Comparison of ENCODE assay signal across 20 cellular contexts in genomic region chr1:223245983-223246382, GRCh38.
DNase-seq lines count a peak whose midpoint lies in the region; ATAC-seq and TF ChIP-seq lines count a peak whose summit lies in the region.
"Had no signal": no experiment of that assay in that cellular context is flagged by ENCODE, and none has a peak within 500 bp of the region (broad histone marks: within the 10 kb centered on the region; RNA-seq: fewer than 3 reads in every experiment).

No MANE protein-coding gene starts in this region.

- H3K9me3 Mint-ChIP-seq in activated CD8-positive, alpha-beta memory T cell treated with anti-CD3 and anti-CD28 coated beads, Interleukin-2, amount 10 ng/mL, durations not matched to agents 7 days and 5 days (ENCODE audit: low read depth) = no peaks in the 10 kb centered on the region
- H3K9me3 Mint-ChIP-seq in type B pancreatic cell = no peaks in the 10 kb centered on the region
- H3K9me3 Mint-ChIP-seq: CD4-positive, alpha-beta T cell had no signal

- ATAC-seq in activated CD8-positive, alpha-beta memory T cell treated with anti-CD3 and anti-CD28 coated beads, Interleukin-2, amount 10 ng/mL, durations not matched to agents 7 days and 5 days = no peak
- no peak for ATAC-seq in GM19035 (IDR thresholded peaks at IDR 0.05; ENCODE audit: unreplicated experiment)

- no peaks in the 10 kb centered on the region for H3K9me3 ChIP-seq in Peyer's patch
- H3K9me3 ChIP-seq: BLaER1 had no signal

- CTCF ChIA-PET in activated CD8-positive, alpha-beta memory T cell treated with anti-CD3 and anti-CD28 coated beads, Interleukin-2, amount 10 ng/mL, durations not matched to agents 7 days and 5 days (lab: Charles Lee) = no interaction called here

- no peak overlapping the region for H3K4me3 ChIP-seq in Peyer's patch
- H3K4me3 ChIP-seq: BLaER1, GM23248 had no signal

- H3K27me3 ChIP-seq in Peyer's patch = no peaks in the 10 kb centered on the region
- H3K27me3 ChIP-seq: BLaER1 had no signal

- TF ChIP-seq POLR2A in Peyer's patch (IDR thresholded peaks at IDR 0.05) = no peak

- DNase-seq in activated CD8-positive, alpha-beta memory T cell treated with anti-CD3 and anti-CD28 coated beads for 24 hours = peak; percentile 7
- no peak for DNase-seq in activated CD8-positive, alpha-beta memory T cell treated with anti-CD3 and anti-CD28 coated beads, Interleukin-2, amount 10 ng/mL, durations not matched to agents 7 days and 5 days
- DNase-seq in ecto neural progenitor cell (ENCODE audit: low spot score) (peak; percentile 14), type B pancreatic cell (ENCODE audit: extremely low spot score, unreplicated experiment) (peak; percentile 24), OCI-M1 (lab: John Stamatoyannopoulos, UW) (no peak), Peyer's patch (no peak)
- DNase-seq: Calu3; CD4-positive, alpha-beta T cell; COR-L47; DMS53; DMS79 treated with DMSO at 0.1 percent for 48 hours; GF-D8; GM23248; H7; HCEC 1CT had no signal

- peaks cover 25% of the 10 kb centered on the region for H3K4me1 Mint-ChIP-seq in activated CD8-positive, alpha-beta memory T cell treated with anti-CD3 and anti-CD28 coated beads, Interleukin-2, amount 10 ng/mL, durations not matched to agents 7 days and 5 days
- H3K4me1 Mint-ChIP-seq in type B pancreatic cell (ENCODE audit: unreplicated experiment) = no peaks in the 10 kb centered on the region
- H3K4me1 Mint-ChIP-seq: B cell had no signal

- no peak overlapping the region for H3K27ac ChIP-seq in Peyer's patch
- H3K27ac ChIP-seq: 22Rv1, BLaER1, C4-2B, GM23248 had no signal

- H3K36me3 ChIP-seq in Peyer's patch = no peaks in the 10 kb centered on the region
- H3K36me3 ChIP-seq: BLaER1 had no signal

- no peak overlapping the region for H3K27ac Mint-ChIP-seq in activated CD8-positive, alpha-beta memory T cell treated with anti-CD3 and anti-CD28 coated beads, Interleukin-2, amount 10 ng/mL, durations not matched to agents 7 days and 5 days
- H3K27ac Mint-ChIP-seq in type B pancreatic cell = no peak overlapping the region
- H3K27ac Mint-ChIP-seq: B cell had no signal

- H3K4me3 Mint-ChIP-seq in activated CD8-positive, alpha-beta memory T cell treated with anti-CD3 and anti-CD28 coated beads, Interleukin-2, amount 10 ng/mL, durations not matched to agents 7 days and 5 days = no peak overlapping the region
- H3K4me3 Mint-ChIP-seq in type B pancreatic cell = no peak overlapping the region
- H3K4me3 Mint-ChIP-seq: B cell; CD4-positive, alpha-beta T cell had no signal

- no peaks in the 10 kb centered on the region for H3K4me1 ChIP-seq in Peyer's patch

- H3K27me3 Mint-ChIP-seq in activated CD8-positive, alpha-beta memory T cell treated with anti-CD3 and anti-CD28 coated beads, Interleukin-2, amount 10 ng/mL, durations not matched to agents 7 days and 5 days = peaks cover 4% of the 10 kb centered on the region
- peaks cover 3% of the 10 kb centered on the region for H3K27me3 Mint-ChIP-seq in type B pancreatic cell
- H3K27me3 Mint-ChIP-seq: CD4-positive, alpha-beta T cell had no signal

- TF ChIP-seq CTCF in type B pancreatic cell (conservative IDR thresholded peaks at IDR 0.05) = no peak
- no peak for TF ChIP-seq CTCF in Peyer's patch (IDR thresholded peaks at IDR 0.05)

- no peaks in the 10 kb centered on the region for H3K36me3 Mint-ChIP-seq in activated CD8-positive, alpha-beta memory T cell treated with anti-CD3 and anti-CD28 coated beads, Interleukin-2, amount 10 ng/mL, durations not matched to agents 7 days and 5 days
- H3K36me3 Mint-ChIP-seq in type B pancreatic cell = no peaks in the 10 kb centered on the region

Comparison
In these comparisons a context has a peak if more than half of its experiments do, and no peak if none do; other contexts are left out.
1. DNase-seq: peak in activated CD8-positive, alpha-beta memory T cell treated with anti-CD3 and anti-CD28 coated beads for 24 hours (single experiment), ecto neural progenitor cell (single experiment) and type B pancreatic cell (single experiment); none in activated CD8-positive, alpha-beta memory T cell treated with anti-CD3 and anti-CD28 coated beads, Interleukin-2, amount 10 ng/mL, durations not matched to agents 7 days and 5 days (single experiment), OCI-M1 (single experiment) and Peyer's patch (0 of 3).